In genomic region chr14:99378782-99379214, GRCh38 we compare ENCODE assay signal across 12 cellular contexts.
DNase-seq lines count a peak whose midpoint lies in the region; ATAC-seq, FAIRE-seq and TF ChIP-seq lines count a peak whose summit lies in the region.
"Had no signal": no experiment of that assay in that cellular context is flagged by ENCODE, and none has a peak within 500 bp of the region (broad histone marks: within the 10 kb centered on the region; RNA-seq: fewer than 3 reads in every experiment).

No MANE protein-coding gene starts in this region.

- H3K27me3 ChIP-seq in HCT116 (ENCODE audit: insufficient read depth, low read length) (no peaks in the 10 kb centered on the region), SJSA1 (replicated peaks) (no peaks in the 10 kb centered on the region; the same call in 1 of the 2 replicates), keratinocyte (ENCODE audit: control insufficient read depth, extremely low read depth, insufficient read depth, low read length) (no peaks in the 10 kb centered on the region)
- H3K27me3 ChIP-seq: neural progenitor cell had no signal

- H3K4me1 ChIP-seq in HCT116 (ENCODE audit: control insufficient read depth in 1 of 2, insufficient read depth in 2 of 2, low read length in 2 of 2): peaks cover 9 to 27% of the 10 kb centered on the region in 2 experiments
- H3K4me1 ChIP-seq in SJSA1 (replicated peaks): peaks cover 18% of the 10 kb centered on the region
- peaks cover 9% of the 10 kb centered on the region for H3K4me1 ChIP-seq in keratinocyte (ENCODE audit: control insufficient read depth, extremely low read depth, insufficient read depth, low read length)
- H3K4me1 ChIP-seq: neural progenitor cell had no signal

- TF ChIP-seq RAD21 in HCT116 (IDR thresholded peaks at IDR 0.05; ENCODE audit: low read depth): no peak

- TF ChIP-seq CTCF in HCT116 (IDR thresholded peaks at IDR 0.05 in 2 of 3, conservative IDR thresholded peaks at IDR 0.05 in 1 of 3; ENCODE audit: borderline replicate concordance in 1 of 3, insufficient read depth in 1 of 3, low read depth in 2 of 3, low read length in 2 of 3) (no peak), keratinocyte (optimal IDR thresholded peaks at IDR 0.05 in 1 of 3, IDR thresholded peaks at IDR 0.05 in 1 of 3, conservative IDR thresholded peaks at IDR 0.05 in 1 of 3; ENCODE audit: extremely low read depth in 1 of 3, insufficient read depth in 2 of 3, low read length in 3 of 3) (no peak)

- no peaks in the 10 kb centered on the region for H3K9me1 ChIP-seq in keratinocyte (ENCODE audit: control insufficient read depth, extremely low read depth, insufficient read depth, low read length)

- peak overlapping the region; percentile 21; the same call in 1 of the 2 replicates for H3K9ac ChIP-seq in HCT116 (ENCODE audit: low read length)
- H3K9ac ChIP-seq in keratinocyte (ENCODE audit: control insufficient read depth, extremely low read depth, insufficient read depth, low read length): peak overlapping the region; percentile 39
- H3K9ac ChIP-seq: neural progenitor cell had no signal

- H3K27ac ChIP-seq in HCT116 (ENCODE audit: low read depth, low read length) (no peak overlapping the region; the same call in 1 of the 2 replicates), SJSA1 (no peak overlapping the region), keratinocyte (ENCODE audit: control insufficient read depth, insufficient read depth, low read length) (peak overlapping the region; percentile 16)
- H3K27ac ChIP-seq: neural progenitor cell had no signal

- intact Hi-C loops in HCT116 (cut with micrococcal nuclease): no loop called here

- POLR2A ChIA-PET in HCT116 (lab: Charles Lee): no interaction called here

- H3K4me2 ChIP-seq in HCT116 (ENCODE audit: low read length) (peak overlapping the region; percentile 71), keratinocyte (ENCODE audit: control insufficient read depth, extremely low read depth, insufficient read depth, low read depth, low read length) (peak overlapping the region; percentile 27)
- H3K4me2 ChIP-seq: neural progenitor cell had no signal

- BruUV-seq in HCT116 (replicated peaks; lab: Mats Ljungman, UMichigan): no TSS peak

- H4K20me1 ChIP-seq in HCT116 (ENCODE audit: insufficient read depth): no peaks in the 10 kb centered on the region
- H4K20me1 ChIP-seq in keratinocyte (ENCODE audit: control insufficient read depth, extremely low read depth, insufficient read depth, low read length): no peaks in the 10 kb centered on the region

- RAD21 ChIA-PET in HCT116 (lab: Charles Lee; ENCODE audit: low non-redundant PET in 1 of 2, low total read pairs in 2 of 2, uncharacterized antibody in 2 of 2, unreplicated experiment in 2 of 2): interaction anchor here (0.7 to 0.9 kb wide), 2 partner anchors 59 kb away, joined by 3 read pairs; no protein-coding TSS in a partner anchor

- peak; percentile 94 for ATAC-seq in HCT116
- no peak for ATAC-seq in HG03565 (IDR thresholded peaks at IDR 0.05; ENCODE audit: unreplicated experiment)
- ATAC-seq: CD8-positive, alpha-beta T cell had no signal

- H2AFZ ChIP-seq in HCT116 (ENCODE audit: low read depth, low read length, poor library complexity, severe bottlenecking): peak overlapping the region; percentile 75
- H2AFZ ChIP-seq in keratinocyte (ENCODE audit: control insufficient read depth, low read length): peak overlapping the region; percentile 47
- H2AFZ ChIP-seq: neural progenitor cell had no signal

- no peaks in the 10 kb centered on the region for H3K9me2 ChIP-seq in HCT116 (ENCODE audit: insufficient read depth)

- DNase-seq in AG08395 (ENCODE audit: low spot score): peak; percentile 67
- DNase-seq in HCT116 (ENCODE audit: low read depth, low spot score): peak; percentile 22
- DNase-seq in SJSA1 (ENCODE audit: low read depth in 1 of 2, low spot score in 2 of 2): peak; percentile 35 to 54
- peak; percentile 23 for DNase-seq in keratinocyte (ENCODE audit: low read depth, low spot score)
- no peak for DNase-seq in NCI-H524 (lab: John Stamatoyannopoulos, UW)
- no peak for DNase-seq in activated gamma-delta T cell (lab: John Stamatoyannopoulos, UW)
- DNase-seq in amygdala (lab: John Stamatoyannopoulos, UW): no peak
- DNase-seq: activated CD4-positive, CD25-positive, alpha-beta regulatory T cell; CD8-positive, alpha-beta T cell; RPMI8226 had no signal

- H3K9me3 ChIP-seq in HCT116 (ENCODE audit: control insufficient read depth in 1 of 2, insufficient read depth in 1 of 2, low read depth in 1 of 2, low read length in 2 of 2) (no peaks in the 10 kb centered on the region), SJSA1 (replicated peaks) (no peaks in the 10 kb centered on the region), keratinocyte (ENCODE audit: control insufficient read depth, low read depth, low read length) (no peaks in the 10 kb centered on the region)

- peak; percentile 82 for FAIRE-seq in keratinocyte (lab: Jason Lieb, UNC)

- no peaks in the 10 kb centered on the region for H3K79me2 ChIP-seq in HCT116 (ENCODE audit: insufficient read depth, low read length)
- H3K79me2 ChIP-seq in keratinocyte (ENCODE audit: control insufficient read depth, insufficient read depth, low read length): no peaks in the 10 kb centered on the region

- dilution Hi-C loops in keratinocyte (cut with MboI; ENCODE audit: extremely low pct_ligation_motif_present, low sequenced_read_pairs): no loop called here

- CTCF ChIA-PET in HCT116 (lab: Charles Lee): interaction anchor here (2.2 to 5.6 kb wide), 2 partner anchors 10 to 14 kb away, joined by 18 to 37 read pairs; no protein-coding TSS in a partner anchor

- H3K36me3 ChIP-seq in HCT116 (ENCODE audit: control insufficient read depth in 1 of 2, insufficient read depth in 2 of 2, low read length in 2 of 2) (no peaks in the 10 kb centered on the region), SJSA1 (no peaks in the 10 kb centered on the region), keratinocyte (ENCODE audit: control insufficient read depth in 2 of 2, extremely low read depth in 1 of 2, insufficient read depth in 2 of 2, low read length in 2 of 2) (no peaks in the 10 kb centered on the region)
- H3K36me3 ChIP-seq: neural progenitor cell had no signal

- H3K4me3 ChIP-seq in HCT116 (replicated peaks in 1 of 2; ENCODE audit: low read depth in 1 of 2, low read length in 2 of 2): peak overlapping the region in 1 of 2 experiments; percentile 34; a peak in 1 of 4 replicates
- H3K4me3 ChIP-seq in SJSA1: no peak overlapping the region
- H3K4me3 ChIP-seq in keratinocyte (ENCODE audit: control insufficient read depth in 2 of 3, extremely low read depth in 1 of 3, insufficient read depth in 2 of 3, low read depth in 1 of 3, low read length in 3 of 3): peak overlapping the region in 1 of 3 experiments; percentile 11
- H3K4me3 ChIP-seq: neural progenitor cell had no signal

- TF ChIP-seq POLR2A in HCT116 (IDR thresholded peaks at IDR 0.05; ENCODE audit: borderline replicate concordance, extremely low read depth, insufficient read depth, insufficient read length): no peak

TF ChIP-seq in HCT116, 20 proteins besides CTCF, POLR2A, EP300 and RAD21:
- TF ChIP-seq EZH2 (IDR thresholded peaks at IDR 0.05) (no peak), FOSL1 (IDR thresholded peaks at IDR 0.05; ENCODE audit: low read depth) (peak; percentile 55), ZNF274 (IDR thresholded peaks at IDR 0.05; ENCODE audit: low read depth, low read length) (no peak), ELF1 (IDR thresholded peaks at IDR 0.05; ENCODE audit: borderline replicate concordance, low read depth) (no peak), YY1 (IDR thresholded peaks at IDR 0.05; ENCODE audit: extremely low read depth, insufficient replicate concordance, low read depth, low read length) (no peak), ZBTB33 (IDR thresholded peaks at IDR 0.05; ENCODE audit: extremely low read depth, insufficient replicate concordance, low read length) (no peak), MAX (IDR thresholded peaks at IDR 0.05) (no peak), POLR2AphosphoS5 (IDR thresholded peaks at IDR 0.05; ENCODE audit: low read depth, low read length) (no peak), JUND (IDR thresholded peaks at IDR 0.05) (peak; percentile 53), EZH2phosphoT487 (IDR thresholded peaks at IDR 0.05; ENCODE audit: borderline replicate concordance) (no peak), CEBPB (IDR thresholded peaks at IDR 0.05; ENCODE audit: low read depth) (no peak), SIN3A (IDR thresholded peaks at IDR 0.05; ENCODE audit: low read depth) (no peak)

Comparison
In these comparisons a context has a peak if more than half of its experiments do, and no peak if none do; other contexts are left out.
1. DNase-seq: peak in AG08395 (single experiment), HCT116 (single experiment), SJSA1 (2 of 2) and keratinocyte (single experiment); none in NCI-H524 (0 of 2), activated gamma-delta T cell (single experiment) and amygdala (0 of 56).